In genomic region chr12:10612110-10612509, GRCh38 we compare ENCODE assay signal across 11 cellular contexts. TPM values are rescaled to one million over a fixed set of nuclear protein-coding genes. Genes with fewer than 3 reads are reported as not detected.
DNase-seq lines count a peak whose midpoint lies in the region; ATAC-seq, FAIRE-seq and TF ChIP-seq lines count a peak whose summit lies in the region.
"Had no signal": no experiment of that assay in that cellular context is flagged by ENCODE, and none has a peak within 500 bp of the region (broad histone marks: within the 10 kb centered on the region; RNA-seq: fewer than 3 reads in every experiment).

No MANE protein-coding gene starts in this region.

- TF ChIP-seq CTCF in WI38 (IDR thresholded peaks at IDR 0.05; ENCODE audit: low read depth, low read length) (no peak), lower leg skin (IDR thresholded peaks at IDR 0.05) (no peak)

- H3K4me3 ChIP-seq in WI38 (ENCODE audit: low read depth, low read length) (peak overlapping the region; percentile 95), iPS-15b (ENCODE audit: low read depth, low read length) (peak overlapping the region; percentile 94), stomach smooth muscle (ENCODE audit: low read length in 2 of 2) (peak overlapping the region; percentile 80 to 97), lower leg skin (ENCODE audit: low read depth, poor library complexity, severe bottlenecking) (no peak overlapping the region), small intestine (ENCODE audit: low read depth in 1 of 2, low read length in 2 of 2) (no peak overlapping the region)

- H3K4me3 Mint-ChIP-seq in activated T-cell treated with anti-CD3 and anti-CD28 coated beads, Interleukin-2, amount 50 U/mL, for 4 hours = peak overlapping the region; percentile 100

- no peaks in the 10 kb centered on the region for H3K27me3 Mint-ChIP-seq in activated T-cell treated with anti-CD3 and anti-CD28 coated beads, Interleukin-2, amount 50 U/mL, for 4 hours (ENCODE audit: low read depth)

- no peak for DNase-seq in activated T-cell treated with anti-CD3 and anti-CD28 coated beads, Interleukin-2, amount 50 U/mL, for 4 hours
- DNase-seq in activated T-cell treated with anti-CD3 and anti-CD28 coated beads, Interleukin-2, amount 50 U/mL, for 48 hours = no peak
- DNase-seq in mucosa of gallbladder (ENCODE audit: low spot score) (no peak), lower leg skin (ENCODE audit: low spot score in 2 of 2) (no peak), small intestine (no peak)
- DNase-seq: GOT3, NCI-H187 treated with DMSO at 0.1 percent for 48 hours had no signal

- H3K9me3 Mint-ChIP-seq in activated T-cell treated with anti-CD3 and anti-CD28 coated beads, Interleukin-2, amount 50 U/mL, for 4 hours = no peaks in the 10 kb centered on the region

- H3K36me3 ChIP-seq in iPS-15b (ENCODE audit: control insufficient read depth, insufficient read depth, low read length) (peaks cover 2% of the 10 kb centered on the region), stomach smooth muscle (ENCODE audit: control insufficient read depth in 2 of 2, insufficient read depth in 2 of 2, low read length in 2 of 2) (peaks cover 14 to 22% of the 10 kb centered on the region in 2 donors), small intestine (ENCODE audit: control insufficient read depth in 2 of 2, insufficient read depth in 2 of 2, low read length in 2 of 2) (peaks cover 1 to 2% of the 10 kb centered on the region in 2 donors)

- H3K9ac ChIP-seq in iPS-15b (ENCODE audit: low read depth, low read length) (peak overlapping the region; percentile 100), stomach smooth muscle (ENCODE audit: low read length in 2 of 2) (peak overlapping the region in 1 of 2 donors; percentile 95)

- H3K9me3 ChIP-seq in iPS-15b (ENCODE audit: control insufficient read depth, insufficient read depth, low read length) (no peaks in the 10 kb centered on the region), stomach smooth muscle (ENCODE audit: control insufficient read depth in 2 of 2, low read length in 2 of 2) (no peaks in the 10 kb centered on the region), small intestine (ENCODE audit: control insufficient read depth, low read depth) (no peaks in the 10 kb centered on the region)

- H3K36me3 Mint-ChIP-seq in activated T-cell treated with anti-CD3 and anti-CD28 coated beads, Interleukin-2, amount 50 U/mL, for 4 hours (ENCODE audit: insufficient read depth) = peaks cover 24% of the 10 kb centered on the region

- no peak for TF ChIP-seq POLR2A in lower leg skin (IDR thresholded peaks at IDR 0.05)

- H3K4me1 ChIP-seq in iPS-15b (ENCODE audit: control insufficient read depth, insufficient read depth, low read length) (no peaks in the 10 kb centered on the region), stomach smooth muscle (ENCODE audit: control insufficient read depth, insufficient read depth, low read length) (peaks cover 3% of the 10 kb centered on the region), small intestine (ENCODE audit: control insufficient read depth in 2 of 2, insufficient read depth in 1 of 2, low read depth in 1 of 2, low read length in 1 of 2) (peaks cover 2 to 4% of the 10 kb centered on the region in 2 donors)

- no peak for FAIRE-seq in small intestine (lab: Jason Lieb, UNC)
- FAIRE-seq: D721Med had no signal

- no peak overlapping the region for H3K27ac ChIP-seq in stomach smooth muscle (ENCODE audit: low read length)
- no peak overlapping the region for H3K27ac ChIP-seq in small intestine (ENCODE audit: low read depth in 1 of 2, low read length in 1 of 2)

- no peak for ATAC-seq in activated T-cell treated with anti-CD3 and anti-CD28 coated beads, Interleukin-2, amount 50 U/mL, for 4 hours

- intact Hi-C loops in lower leg skin (cut with DNase I; ENCODE audit: low total_unique reads) = no loop called here

- H3K27me3 ChIP-seq in iPS-15b (ENCODE audit: control insufficient read depth, insufficient read depth, low read length) (no peaks in the 10 kb centered on the region), stomach smooth muscle (ENCODE audit: control insufficient read depth in 1 of 2, insufficient read depth in 2 of 2, low read length in 2 of 2) (no peaks in the 10 kb centered on the region), small intestine (ENCODE audit: control insufficient read depth in 2 of 2, insufficient read depth in 2 of 2, low read length in 2 of 2) (no peaks in the 10 kb centered on the region)

- peaks cover 25% of the 10 kb centered on the region for H3K4me1 Mint-ChIP-seq in activated T-cell treated with anti-CD3 and anti-CD28 coated beads, Interleukin-2, amount 50 U/mL, for 4 hours (ENCODE audit: low read depth)

- WGBS in lower leg skin, 2 donors = 54 to 63% methylated on average over 6 of the region's 6 CpGs
- WGBS in small intestine, 3 donors = 60 to 75% (median 72%) methylated on average over 6 of the region's 6 CpGs

RNA-seq across cellular contexts. Expression of gene MAGOHB, which starts 1.3 kb away (rescaled TPM):
- 100 to 1,000 TPM in 1 of 3 donors, 10 to 100 TPM in 2; 78.1 to 104 (median 98.0) TPM for total RNA-seq in activated T-cell treated with anti-CD3 and anti-CD28 coated beads, Interleukin-2, amount 50 U/mL, for 4 hours
- 11.9 TPM for total RNA-seq in mucosa of gallbladder
- 10 to 100 TPM in 3 of 4 donors, 1 to 10 TPM in 1; 9.5 to 61.3 (median 16.9) TPM for total RNA-seq in lower leg skin
- 10 to 100 TPM in 2 of 3 donors, 1 to 10 TPM in 1; 4.9 to 27.7 (median 17.4) TPM for polyA plus RNA-seq in small intestine

Comparison
In these comparisons a context has a peak if more than half of its experiments do, and no peak if none do; other contexts are left out.
1. H3K4me3 ChIP-seq: peak in WI38 (single experiment), iPS-15b (single experiment) and stomach smooth muscle (2 of 2); none in lower leg skin (single experiment) and small intestine (0 of 2).